Comparison of ENCODE assay signal across 24 cellular contexts in the genomic region with DNA sequence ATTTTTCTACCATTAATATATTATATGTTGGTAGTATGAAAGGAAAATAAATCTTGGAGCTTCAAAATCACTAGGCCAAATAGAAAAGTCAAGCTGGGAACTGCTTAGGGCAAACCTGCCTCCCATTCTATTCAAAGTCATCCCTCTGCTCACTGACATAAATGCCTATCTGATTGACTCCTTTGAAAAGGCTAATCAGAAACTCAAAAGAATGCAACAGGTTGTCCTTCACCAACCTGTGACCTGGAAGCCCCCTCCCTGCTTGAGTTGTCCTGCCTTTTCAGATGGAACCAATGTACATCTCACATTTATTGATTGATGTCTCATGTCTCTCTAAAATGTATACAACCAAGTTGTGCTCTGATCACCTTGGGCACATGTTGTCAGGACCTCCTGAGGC. TPM values are rescaled to one million over a fixed set of nuclear protein-coding genes. Genes with fewer than 3 reads are reported as not detected.
DNase-seq lines count a peak whose midpoint lies in the region; ATAC-seq, FAIRE-seq and TF ChIP-seq lines count a peak whose summit lies in the region.
"Had no signal": no experiment of that assay in that cellular context is flagged by ENCODE, and none has a peak within 500 bp of the region (broad histone marks: within the 10 kb centered on the region; RNA-seq: fewer than 3 reads in every experiment).

No MANE protein-coding gene starts in this region.

- H3K36me3 ChIP-seq in IMR-90 (ENCODE audit: control insufficient read depth, insufficient read depth, low read length), result no peaks in the 10 kb centered on the region
- H3K36me3 ChIP-seq in osteoblast (ENCODE audit: insufficient read depth, low read length), result no peaks in the 10 kb centered on the region
- H3K36me3 ChIP-seq: pancreas had no signal

- no peak for FAIRE-seq in A549 (lab: Jason Lieb, UNC)
- FAIRE-seq: frontal cortex, GM18507, K562, pancreas had no signal

- peak overlapping the region; percentile 93 for H3K14ac ChIP-seq in IMR-90 (replicated peaks; ENCODE audit: low read depth, low read length)

- peak overlapping the region; percentile 97 for H2BK5ac ChIP-seq in IMR-90 (ENCODE audit: low read depth, low read length, poor library complexity, severe bottlenecking)

- peak overlapping the region; percentile 87 for H2AK5ac ChIP-seq in IMR-90 (ENCODE audit: low read depth, low read length)

- H2BK15ac ChIP-seq in IMR-90 (ENCODE audit: low read depth, low read length), result peak overlapping the region; percentile 30; the same call in 1 of the 3 replicates

- H3K56ac ChIP-seq in IMR-90 (ENCODE audit: extremely low read depth, insufficient read depth, low read length), result no peak overlapping the region

- peak overlapping the region; percentile 44; the same call in 1 of the 2 replicates for H3K18ac ChIP-seq in IMR-90 (ENCODE audit: low read depth, low read length)

- H2AK9ac ChIP-seq in IMR-90 (replicated peaks; ENCODE audit: low read depth, low read length, poor library complexity), result no peak overlapping the region

- no peaks in the 10 kb centered on the region for H3K9me3 ChIP-seq in A549
- H3K9me3 ChIP-seq in IMR-90 (ENCODE audit: control insufficient read depth, insufficient read depth, low read length), result no peaks in the 10 kb centered on the region
- no peaks in the 10 kb centered on the region for H3K9me3 ChIP-seq in osteoblast (ENCODE audit: low read depth, low read length)
- H3K9me3 ChIP-seq: pancreas had no signal

- intact Hi-C loops in IMR-90 (cut with micrococcal nuclease), result loop anchor here (1.0 kb wide), 3 partner anchors 15 to 63 kb away; no protein-coding TSS in a partner anchor

- no peaks in the 10 kb centered on the region for H3K79me2 ChIP-seq in osteoblast (ENCODE audit: insufficient read depth, low read length)

- peaks cover 64% of the 10 kb centered on the region for H3K4me1 ChIP-seq in A549
- peaks cover 25% of the 10 kb centered on the region for H3K4me1 ChIP-seq in IMR-90 (ENCODE audit: control insufficient read depth, insufficient read depth, low read length)
- H3K4me1 ChIP-seq in osteoblast (ENCODE audit: insufficient read depth, low read length), result peaks cover 48% of the 10 kb centered on the region

- no peak for TF ChIP-seq POLR2A in A549 (IDR thresholded peaks at IDR 0.05; ENCODE audit: low read length)
- no peak for TF ChIP-seq POLR2A in IMR-90 (IDR thresholded peaks at IDR 0.05; ENCODE audit: low read depth, low read length)

- DNase-seq in A549 (ENCODE audit: low read depth in 1 of 2, low spot score in 1 of 2) (no peak), IMR-90 (no peak), epithelial cell of prostate (ENCODE audit: low read depth, low spot score) (no peak), osteoblast (ENCODE audit: insufficient read length, low spot score, missing footprints) (peak; percentile 22), GM13976 (ENCODE audit: low spot score) (no peak)
- no peak for DNase-seq in activated naive CD4-positive, alpha-beta T cell treated with anti-CD3 and anti-CD28 coated beads, Interleukin-2, amount 50 U/mL, for 16 hours
- DNase-seq: ACHN; activated CD4-positive, alpha-beta T cell treated with anti-CD3 and anti-CD28 coated beads, Interleukin-2, amount 50 U/mL, for 1 hour; activated naive CD4-positive, alpha-beta T cell; CD4-positive, alpha-beta T cell; cortex of kidney; DMS79 treated with DMSO at 0.1 percent for 48 hours; left cardiac atrium; NCI-H1930; RPMI8226; stimulated activated CD4-positive, alpha-beta T cell treated with anti-CD3 and anti-CD28 coated beads, Interleukin-2, amount 100 ng/mL, for 48 hours; substantia nigra had no signal

- TF ChIP-seq RAD21 in A549 (conservative IDR thresholded peaks at IDR 0.05 in 1 of 2, IDR thresholded peaks at IDR 0.05 in 1 of 2) (no peak), IMR-90 (IDR thresholded peaks at IDR 0.05; ENCODE audit: low read length) (no peak)

- peak in 1 of 2 experiments; percentile 3; a peak in 2 of 6 replicates for ATAC-seq in A549
- ATAC-seq in IMR-90 (ENCODE audit: low read depth), result no peak; the same call in 1 of the 2 replicates
- no peak for ATAC-seq in HG03175 (IDR thresholded peaks at IDR 0.05; ENCODE audit: unreplicated experiment)
- no peak for ATAC-seq in GM18870 (IDR thresholded peaks at IDR 0.05; ENCODE audit: unreplicated experiment)

- H4K8ac ChIP-seq in IMR-90 (ENCODE audit: low read depth in 2 of 2, low read length in 2 of 2), result peak overlapping the region in 1 of 2 experiments; percentile 48; a peak in 2 of 4 replicates

- peak overlapping the region; percentile 71 for H3K4ac ChIP-seq in IMR-90 (ENCODE audit: low read depth, low read length)

- CTCF ChIA-PET in A549 (lab: Yijun Ruan, JAX), result interaction anchor here (0.6 to 7.4 kb wide), 3 partner anchors 20 to 33 kb away, joined by 3 to 50 read pairs (median 4); no protein-coding TSS in a partner anchor
- CTCF ChIA-PET in IMR-90 (lab: Yijun Ruan, JAX), result interaction anchor here (0.6 kb wide), 1 partner anchor 1839 kb away, joined by 3 read pairs; no protein-coding TSS in a partner anchor

- H2BK120ac ChIP-seq in IMR-90 (ENCODE audit: low read depth, low read length), result peak overlapping the region; percentile 83; the same call in 1 of the 2 replicates

- no peak for TF ChIP-seq EP300 in A549 (IDR thresholded peaks at IDR 0.05)

- in situ Hi-C loops in IMR-90 (cut with MboI; ENCODE audit: low sequenced_read_pairs) (loop anchor here (5.0 to 25.0 kb wide), 2 partner anchors 66 to 691 kb away; partner anchors contain the start of genes CAVIN3, TRIM22 and TRIM5), GM13976 (cut with MboI; ENCODE audit: low sequenced_read_pairs, unreplicated experiment) (no loop called here)

- POLR2A ChIA-PET in A549 (lab: Yijun Ruan, JAX), result interaction anchor here (1.0 to 2.4 kb wide), 5 partner anchors 19 to 63 kb away, joined by 3 to 26 read pairs (median 4); partner anchors contain the start of genes TRIM5 and TRIM6
- POLR2A ChIA-PET in IMR-90 (lab: Charles Lee; ENCODE audit: unreplicated experiment), result no interaction called here

- dilution Hi-C loops in IMR-90 (cut with HindIII; ENCODE audit: low sequenced_read_pairs, unreplicated experiment), result no loop called here

- no peak overlapping the region for H2AFZ ChIP-seq in IMR-90 (replicated peaks; ENCODE audit: low read length, poor library complexity)
- H2AFZ ChIP-seq in osteoblast (ENCODE audit: low read length), result no peak overlapping the region

- peak overlapping the region; percentile 72 for H2BK20ac ChIP-seq in IMR-90 (ENCODE audit: low read depth, low read length)

- no TSS peak for BruUV-seq in IMR-90 (replicated peaks; lab: Mats Ljungman, UMichigan)

- H3K27me3 ChIP-seq in IMR-90 (ENCODE audit: control insufficient read depth, insufficient read depth, low read length) (no peaks in the 10 kb centered on the region), osteoblast (ENCODE audit: insufficient read depth, low read length) (no peaks in the 10 kb centered on the region)
- H3K27me3 ChIP-seq: pancreas had no signal

- H4K20me1 ChIP-seq in IMR-90 (ENCODE audit: insufficient read depth, low read length) (no peaks in the 10 kb centered on the region), osteoblast (ENCODE audit: insufficient read depth, low read length) (no peaks in the 10 kb centered on the region)

- no peak overlapping the region for H3K9ac ChIP-seq in IMR-90 (ENCODE audit: low read depth, low read length)

- peak overlapping the region; percentile 86 for H3K4me2 ChIP-seq in A549
- peak overlapping the region; percentile 19; the same call in 1 of the 2 replicates for H3K4me2 ChIP-seq in IMR-90 (ENCODE audit: low read depth, low read length)
- peak overlapping the region; percentile 80 for H3K4me2 ChIP-seq in osteoblast (ENCODE audit: insufficient read depth, low read length)

- H3K4me3 ChIP-seq in A549 (no peak overlapping the region), IMR-90 (ENCODE audit: insufficient read depth, low read depth, low read length) (no peak overlapping the region), osteoblast (ENCODE audit: insufficient read depth, low read length) (no peak overlapping the region)
- H3K4me3 ChIP-seq: K562, pancreas had no signal

- H3K79me1 ChIP-seq in IMR-90 (ENCODE audit: low read depth in 1 of 2, low read length in 2 of 2), result peaks cover 0 to 16% of the 10 kb centered on the region in 2 experiments; a peak in 3 of 4 replicates

- no peak for TF ChIP-seq CTCF in A549 (IDR thresholded peaks at IDR 0.05)
- TF ChIP-seq CTCF in IMR-90 (conservative IDR thresholded peaks at IDR 0.05; ENCODE audit: low read depth, low read length), result no peak
- TF ChIP-seq CTCF in osteoblast (IDR thresholded peaks at IDR 0.05; ENCODE audit: extremely low read depth, low read depth, low read length), result no peak
- no peak for TF ChIP-seq CTCF in GM13976 (IDR thresholded peaks at IDR 0.05; ENCODE audit: borderline replicate concordance, control extremely low read depth, extremely low read depth, insufficient read depth, missing control alignments)

- H3K27ac ChIP-seq in A549 (peak overlapping the region; percentile 79 to 91), IMR-90 (ENCODE audit: insufficient read depth, low read length) (peak overlapping the region; percentile 85), epithelial cell of prostate (peak overlapping the region; percentile 97), osteoblast (ENCODE audit: low read depth, low read length) (peak overlapping the region; percentile 97)

- peaks cover 15% of the 10 kb centered on the region for H3K9me1 ChIP-seq in IMR-90 (ENCODE audit: insufficient read depth, low read length)

- peak overlapping the region; percentile 59; the same call in 1 of the 2 replicates for H3K23ac ChIP-seq in IMR-90 (ENCODE audit: low read depth, low read length)

- H4K91ac ChIP-seq in IMR-90 (ENCODE audit: insufficient read depth, low read depth, low read length), result peak overlapping the region; percentile 5; the same call in 1 of the 2 replicates

- H4K5ac ChIP-seq in IMR-90 (ENCODE audit: low read depth, low read length), result peak overlapping the region; percentile 42; the same call in 1 of the 2 replicates

RNA-seq across cellular contexts. Expression of gene TRIM34, which starts 3.2 kb away (rescaled TPM):
- 11.7 and 15.2 TPM in 2 replicates for polyA plus RNA-seq in A549 (2011; rRNA removed)
- 2.9 and 3.5 TPM in 2 replicates for polyA plus RNA-seq in A549 (2012; cell fraction: cytosol; rRNA removed)
- polyA plus RNA-seq in A549 (2012; cell fraction: nucleus; rRNA removed), result 3.1 and 5.9 TPM in 2 replicates
- polyA plus RNA-seq in A549 (2017; fragmentation: RNase III; extraction: RNeasy Plus Mini Kit Qiagen cat#74134 plus additional on column Dnase treatment), result 6.1 to 8.1 TPM (median 6.8 TPM) in 3 replicates
- 3.7 and 4.0 TPM in 2 replicates for polyA minus RNA-seq in A549 (2011; rRNA and poly(A)+ RNA removed)
- 8.6 and 12.5 TPM in 2 replicates for total RNA-seq in IMR-90 (2012; rRNA removed)
- 5.3 and 6.1 TPM in 2 replicates for polyA plus RNA-seq in IMR-90 (2012; rRNA removed)
- polyA plus RNA-seq in IMR-90 (2012; cell fraction: cytosol; rRNA removed), result 2.0 TPM in 2 replicates
- polyA plus RNA-seq in IMR-90 (2012; cell fraction: nucleus; rRNA removed; ENCODE audit: low replicate concordance), result 1.8 and 20.8 TPM in 2 replicates
- total RNA-seq in osteoblast, result 8.3 and 10.3 TPM in 2 replicates

RNA-seq across cellular contexts. Expression of gene TRIM6, which starts 25.1 kb away (rescaled TPM):
- 44.1 and 52.8 TPM in 2 replicates for polyA plus RNA-seq in A549 (2011; rRNA removed)
- polyA plus RNA-seq in A549 (2012; cell fraction: cytosol; rRNA removed), result 19.7 and 21.4 TPM in 2 replicates
- polyA plus RNA-seq in A549 (2012; cell fraction: nucleus; rRNA removed), result 13.6 and 28.7 TPM in 2 replicates
- polyA plus RNA-seq in A549 (2017; fragmentation: RNase III; extraction: RNeasy Plus Mini Kit Qiagen cat#74134 plus additional on column Dnase treatment), result 22.6 to 27.5 TPM (median 22.9 TPM) in 3 replicates
- polyA minus RNA-seq in A549 (2011; rRNA and poly(A)+ RNA removed), result 17.4 and 20.4 TPM in 2 replicates
- 3.9 and 5.0 TPM in 2 replicates for total RNA-seq in IMR-90 (2012; rRNA removed)
- polyA plus RNA-seq in IMR-90 (2012; rRNA removed), result 3.7 and 4.7 TPM in 2 replicates
- 1.5 and 1.9 TPM in 2 replicates for polyA plus RNA-seq in IMR-90 (2012; cell fraction: cytosol; rRNA removed)
- 1.2 and 4.9 TPM in 2 replicates for polyA plus RNA-seq in IMR-90 (2012; cell fraction: nucleus; rRNA removed; ENCODE audit: low replicate concordance)
- total RNA-seq in osteoblast, result 3.6 and 3.8 TPM in 2 replicates
- total RNA-seq: CD4-positive, alpha-beta T cell had no signal

RNA-seq across cellular contexts. Expression of gene OR52B6, which starts 40.9 kb away (rescaled TPM):
- polyA plus RNA-seq in A549 (2011; rRNA removed) (not detected in 2 replicates), A549 (2017; fragmentation: RNase III; extraction: RNeasy Plus Mini Kit Qiagen cat#74134 plus additional on column Dnase treatment) (not detected in 3 replicates), IMR-90 (2012; rRNA removed) (not detected in 2 replicates)
- polyA plus RNA-seq in A549 (2012; cell fraction: cytosol; rRNA removed), result not detected in 2 replicates
- not detected in 2 replicates for polyA plus RNA-seq in A549 (2012; cell fraction: nucleus; rRNA removed)
- not detected in 2 replicates for polyA minus RNA-seq in A549 (2011; rRNA and poly(A)+ RNA removed)
- total RNA-seq in IMR-90 (2012; rRNA removed) (not detected in 2 replicates), osteoblast (not detected in 2 replicates)
- polyA plus RNA-seq in IMR-90 (2012; cell fraction: cytosol; rRNA removed), result not detected in 2 replicates
- polyA plus RNA-seq in IMR-90 (2012; cell fraction: nucleus; rRNA removed; ENCODE audit: low replicate concordance), result not detected in 2 replicates
- total RNA-seq: CD4-positive, alpha-beta T cell; frontal cortex; H7; K562; left cardiac atrium; pancreas had no signal
- polyA plus RNA-seq: K562, pancreas had no signal

Comparison
In these comparisons a context has a peak if more than half of its experiments do, and no peak if none do; other contexts are left out.
1. H3K4me2 ChIP-seq: peak in every context shown above with its lines; median percentile 86 in A549; 80 in osteoblast; 19 in IMR-90.